ENCODE assay signal across 1 cellular context in the genomic region with DNA sequence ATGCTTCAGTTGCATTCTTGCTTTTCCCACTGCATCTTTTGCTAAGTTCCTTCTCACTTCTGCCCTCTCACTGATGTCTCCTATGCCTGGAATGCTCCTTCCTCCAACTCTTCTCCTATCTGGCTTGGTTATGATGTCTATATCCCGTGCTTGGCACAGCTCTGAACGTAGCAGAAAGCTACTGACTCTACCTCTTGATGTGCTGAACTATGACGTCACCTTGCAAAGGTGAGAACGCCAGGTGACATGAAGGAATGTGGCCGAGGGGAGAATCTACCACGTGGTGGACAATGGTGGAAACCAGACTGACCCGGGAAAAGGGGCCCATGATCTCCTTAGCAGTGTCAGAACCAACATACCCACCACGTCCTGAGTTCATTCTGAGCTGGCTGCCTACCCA.
TF ChIP-seq lines count a peak whose summit lies in the region.

No MANE protein-coding gene starts in this region.

TF ChIP-seq in GM12878, 131 proteins besides CTCF, POLR2A, EP300 and RAD21:
- TF ChIP-seq, protein P1, sequence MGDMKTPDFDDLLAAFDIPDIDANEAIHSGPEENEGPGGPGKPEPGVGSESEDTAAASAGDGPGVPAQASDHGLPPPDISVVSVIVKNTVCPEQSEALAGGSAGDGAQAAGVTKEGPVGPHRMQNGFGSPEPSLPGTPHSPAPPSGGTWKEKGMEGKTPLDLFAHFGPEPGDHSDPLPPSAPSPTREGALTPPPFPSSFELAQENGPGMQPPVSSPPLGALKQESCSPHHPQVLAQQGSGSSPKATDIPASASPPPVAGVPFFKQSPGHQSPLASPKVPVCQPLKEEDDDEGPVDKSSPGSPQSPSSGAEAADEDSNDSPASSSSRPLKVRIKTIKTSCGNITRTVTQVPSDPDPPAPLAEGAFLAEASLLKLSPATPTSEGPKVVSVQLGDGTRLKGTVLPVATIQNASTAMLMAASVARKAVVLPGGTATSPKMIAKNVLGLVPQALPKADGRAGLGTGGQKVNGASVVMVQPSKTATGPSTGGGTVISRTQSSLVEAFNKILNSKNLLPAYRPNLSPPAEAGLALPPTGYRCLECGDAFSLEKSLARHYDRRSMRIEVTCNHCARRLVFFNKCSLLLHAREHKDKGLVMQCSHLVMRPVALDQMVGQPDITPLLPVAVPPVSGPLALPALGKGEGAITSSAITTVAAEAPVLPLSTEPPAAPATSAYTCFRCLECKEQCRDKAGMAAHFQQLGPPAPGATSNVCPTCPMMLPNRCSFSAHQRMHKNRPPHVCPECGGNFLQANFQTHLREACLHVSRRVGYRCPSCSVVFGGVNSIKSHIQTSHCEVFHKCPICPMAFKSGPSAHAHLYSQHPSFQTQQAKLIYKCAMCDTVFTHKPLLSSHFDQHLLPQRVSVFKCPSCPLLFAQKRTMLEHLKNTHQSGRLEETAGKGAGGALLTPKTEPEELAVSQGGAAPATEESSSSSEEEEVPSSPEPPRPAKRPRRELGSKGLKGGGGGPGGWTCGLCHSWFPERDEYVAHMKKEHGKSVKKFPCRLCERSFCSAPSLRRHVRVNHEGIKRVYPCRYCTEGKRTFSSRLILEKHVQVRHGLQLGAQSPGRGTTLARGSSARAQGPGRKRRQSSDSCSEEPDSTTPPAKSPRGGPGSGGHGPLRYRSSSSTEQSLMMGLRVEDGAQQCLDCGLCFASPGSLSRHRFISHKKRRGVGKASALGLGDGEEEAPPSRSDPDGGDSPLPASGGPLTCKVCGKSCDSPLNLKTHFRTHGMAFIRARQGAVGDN (IDR thresholded peaks at IDR 0.05), result no peak
- TF ChIP-seq ATF7 (IDR thresholded peaks at IDR 0.05; ENCODE audit: low read depth), result 0 out of 2 replicates have a peak, but pooled peaks have one; percentile 27
